Comparison of ENCODE assay signal across 1 cellular context in genomic region chr1:16324456-16324890, GRCh38.
TF ChIP-seq lines count a peak whose summit lies in the region.

No MANE protein-coding gene starts in this region.

TF ChIP-seq in HEK293, 187 proteins besides CTCF, POLR2A, EP300 and RAD21 (continued from another document and continues in another):
- TF ChIP-seq ZNF518A (tag by site-specific recombination; conservative IDR thresholded peaks at IDR 0.05; ENCODE audit: low read depth) (no peak), PATZ1 (tag by site-specific recombination; IDR thresholded peaks at IDR 0.05) (no peak), SETDB1 (IDR thresholded peaks at IDR 0.05; ENCODE audit: insufficient read length, low read length) (no peak), ZNF488 (tag by site-specific recombination; IDR thresholded peaks at IDR 0.05) (no peak), ZNF155 (tag by site-specific recombination; IDR thresholded peaks at IDR 0.05) (no peak), ZBTB1 (tag by site-specific recombination; IDR thresholded peaks at IDR 0.05) (no peak), GLIS2 (tag by site-specific recombination; IDR thresholded peaks at IDR 0.05) (no peak), ZNF621 (tag by site-specific recombination; IDR thresholded peaks at IDR 0.05) (no peak), TSHZ1 (tag by site-specific recombination; IDR thresholded peaks at IDR 0.05; ENCODE audit: borderline replicate concordance) (no peak), ZNF76 (tag by site-specific recombination; IDR thresholded peaks at IDR 0.05; ENCODE audit: borderline replicate concordance, low read depth) (no peak), KLF16 (tag by site-specific recombination; IDR thresholded peaks at IDR 0.05) (0 out of 2 replicates have a peak, but pooled peaks have one; percentile 21), ZNF350 (tag by site-specific recombination; IDR thresholded peaks at IDR 0.05) (no peak), ZNF324 (tag by site-specific recombination; IDR thresholded peaks at IDR 0.05) (no peak), AEBP2 (tag by site-specific recombination; IDR thresholded peaks at IDR 0.05; ENCODE audit: borderline replicate concordance) (no peak), ZNF184 (tag by site-specific recombination; IDR thresholded peaks at IDR 0.05) (no peak), ZNF280C (tag by site-specific recombination; IDR thresholded peaks at IDR 0.05) (no peak), SP7 (tag by site-specific recombination; IDR thresholded peaks at IDR 0.05) (no peak; the same call in 1 of the 2 replicates), ATF2 (tag by site-specific recombination; IDR thresholded peaks at IDR 0.05; ENCODE audit: low read depth) (no peak), ZNF670 (tag by site-specific recombination; IDR thresholded peaks at IDR 0.05; ENCODE audit: low read depth) (no peak), ZFP3 (tag by site-specific recombination; IDR thresholded peaks at IDR 0.05; ENCODE audit: low read depth) (no peak), REPIN1 (tag by site-specific recombination; IDR thresholded peaks at IDR 0.05; ENCODE audit: low read depth) (no peak), GLIS1 (tag by site-specific recombination; IDR thresholded peaks at IDR 0.05) (peak; percentile 42; the same call in 1 of the 2 replicates), ZXDB (tag by site-specific recombination; IDR thresholded peaks at IDR 0.05) (no peak), ZNF362 (tag by site-specific recombination; IDR thresholded peaks at IDR 0.05) (peak; percentile 69; the same call in 1 of the 2 replicates), ZNF791 (tag by site-specific recombination; IDR thresholded peaks at IDR 0.05) (no peak), ZNF510 (tag by site-specific recombination; IDR thresholded peaks at IDR 0.05; ENCODE audit: insufficient replicate concordance) (no peak), ZNF677 (tag by site-specific recombination; IDR thresholded peaks at IDR 0.05) (no peak), ZNF211 (tag by site-specific recombination; IDR thresholded peaks at IDR 0.05; ENCODE audit: low read depth) (no peak), KLF8 (tag by site-specific recombination; IDR thresholded peaks at IDR 0.05) (no peak), ZNF274 (IDR thresholded peaks at IDR 0.05; ENCODE audit: low read length) (no peak), ZNF274 (tag by site-specific recombination; IDR thresholded peaks at IDR 0.05; ENCODE audit: borderline replicate concordance) (no peak), ZNF16 (tag by site-specific recombination; IDR thresholded peaks at IDR 0.05; ENCODE audit: low read depth) (no peak), ZNF701 (tag by site-specific recombination; IDR thresholded peaks at IDR 0.05) (no peak), REST (tag by site-specific recombination; IDR thresholded peaks at IDR 0.05) (no peak)
